In genomic region chr1:33468972-33469371, GRCh38 we compare ENCODE assay signal across 20 cellular contexts.
"Had no signal": no experiment of that assay in that cellular context is flagged by ENCODE, and none has a peak within 500 bp of the region (broad histone marks: within the 10 kb centered on the region; RNA-seq: fewer than 3 reads in every experiment).

No MANE protein-coding gene starts in this region.

- H3K9me3 Mint-ChIP-seq: activated CD4-positive, alpha-beta T cell treated with anti-CD3 and anti-CD28 coated beads, Interleukin-2, amount 10 ng/mL, durations not matched to agents 7 days and 5 days; central memory CD8-positive, alpha-beta T cell; effector memory CD8-positive, alpha-beta T cell; memory B cell had no signal

- H3K36me3 Mint-ChIP-seq: activated naive CD8-positive, alpha-beta T cell; memory B cell had no signal

- H3K27me3 ChIP-seq: adrenal gland, ascending aorta, breast epithelium, colonic mucosa, dorsolateral prefrontal cortex, esophagus muscularis mucosa, gastroesophageal sphincter, heart left ventricle had no signal

- H3K4me3 Mint-ChIP-seq: activated CD4-positive, alpha-beta T cell treated with anti-CD3 and anti-CD28 coated beads, Interleukin-2, amount 10 ng/mL, durations not matched to agents 7 days and 5 days; activated naive CD8-positive, alpha-beta T cell; central memory CD8-positive, alpha-beta T cell; effector memory CD8-positive, alpha-beta T cell; memory B cell had no signal

- H3K9me3 ChIP-seq: adrenal gland, ascending aorta, breast epithelium, colonic mucosa, esophagus muscularis mucosa, gastroesophageal sphincter, heart left ventricle had no signal

- H3K27ac ChIP-seq: adrenal gland, ascending aorta, breast epithelium, colonic mucosa, heart left ventricle, WERI-Rb-1 had no signal

- H3K36me3 ChIP-seq: adrenal gland, ascending aorta, breast epithelium, colonic mucosa, esophagus muscularis mucosa, gastroesophageal sphincter, heart left ventricle, WERI-Rb-1 had no signal

- DNase-seq: activated CD4-positive, alpha-beta T cell treated with anti-CD3 and anti-CD28 coated beads, Interleukin-2, amount 10 ng/mL, durations not matched to agents 7 days and 5 days; activated CD4-positive, CD25-positive, alpha-beta regulatory T cell treated with anti-CD3 and anti-CD28 coated beads, Interleukin-2, amount 50 U/mL, for 72 hours; activated T-cell treated with anti-CD3 and anti-CD28 coated beads, Interleukin-2, amount 50 U/mL, for 1 hour; adrenal gland; colonic mucosa; effector memory CD8-positive, alpha-beta T cell; heart left ventricle; left colon; retina; stimulated activated CD4-positive, alpha-beta T cell treated with anti-CD3 and anti-CD28 coated beads, Interleukin-4, amount 100 ng/mL, for 1 hour; stimulated activated naive CD4-positive, alpha-beta T cell; WERI-Rb-1 had no signal

- H3K4me3 ChIP-seq: adrenal gland, ascending aorta, breast epithelium, colonic mucosa, dorsolateral prefrontal cortex, esophagus muscularis mucosa, gastroesophageal sphincter, heart left ventricle had no signal

- ATAC-seq: effector memory CD8-positive, alpha-beta T cell; gastroesophageal sphincter; heart left ventricle; left colon had no signal

- H3K27ac Mint-ChIP-seq: activated CD4-positive, alpha-beta T cell treated with anti-CD3 and anti-CD28 coated beads, Interleukin-2, amount 10 ng/mL, durations not matched to agents 7 days and 5 days; activated naive CD8-positive, alpha-beta T cell; effector memory CD8-positive, alpha-beta T cell; memory B cell had no signal

- H3K4me1 ChIP-seq: colonic mucosa had no signal

- H3K27me3 Mint-ChIP-seq: activated naive CD8-positive, alpha-beta T cell; central memory CD8-positive, alpha-beta T cell; memory B cell had no signal
